Comparison of ENCODE assay signal across 35 cellular contexts in genomic region chr10:108413954-108414353, GRCh38.
"Had no signal": no experiment of that assay in that cellular context is flagged by ENCODE, and none has a peak within 500 bp of the region (broad histone marks: within the 10 kb centered on the region; RNA-seq: fewer than 3 reads in every experiment).

No MANE protein-coding gene starts in this region.

- H3K36me3 ChIP-seq: MG63 had no signal

- H3K4me2 ChIP-seq: KMS-11 had no signal

- DNase-seq: Karpas-422, Kasumi-1, MG63, MM.1S, MV-4-11, NCI-H1048, NCI-H1092, NCI-H1092 treated with DMSO at 0.1 percent for 48 hours, NCI-H1105, NCI-H1105 treated with DMSO at 0.1 percent for 48 hours, NCI-H1417, NCI-H1417 treated with DMSO at 0.1 percent for 48 hours, NCI-H1436, NCI-H1436 treated with DMSO at 0.1 percent for 48 hours, NCI-H146, NCI-H1694, NCI-H1694 treated with DMSO at 0.1 percent for 48 hours, NCI-H187, NCI-H187 treated with DMSO at 0.1 percent for 48 hours, NCI-H1930, NCI-H2029, NCI-H2029 treated with DMSO at 0.1 percent for 48 hours, NCI-H2081, NCI-H2081 treated with DMSO at 0.1 percent for 48 hours, NCI-H2107, NCI-H2171, NCI-H2171 treated with DMSO at 0.1 percent for 48 hours, NCI-H2227 treated with DMSO at 0.1 percent for 48 hours, NCI-H226, NCI-H345, NCI-H446, NCI-H446 treated with DMSO at 0.1 percent for 48 hours, NCI-H510A, NCI-H510A treated with DMSO at 0.1 percent for 48 hours had no signal

- H3K4me3 ChIP-seq: MG63 had no signal

- H3K27ac ChIP-seq: KMS-11 had no signal

- H3K9me3 ChIP-seq: MG63 had no signal

- H3K9ac ChIP-seq: KMS-11 had no signal
